ENCODE assay signal across 32 cellular contexts in the genomic region with DNA sequence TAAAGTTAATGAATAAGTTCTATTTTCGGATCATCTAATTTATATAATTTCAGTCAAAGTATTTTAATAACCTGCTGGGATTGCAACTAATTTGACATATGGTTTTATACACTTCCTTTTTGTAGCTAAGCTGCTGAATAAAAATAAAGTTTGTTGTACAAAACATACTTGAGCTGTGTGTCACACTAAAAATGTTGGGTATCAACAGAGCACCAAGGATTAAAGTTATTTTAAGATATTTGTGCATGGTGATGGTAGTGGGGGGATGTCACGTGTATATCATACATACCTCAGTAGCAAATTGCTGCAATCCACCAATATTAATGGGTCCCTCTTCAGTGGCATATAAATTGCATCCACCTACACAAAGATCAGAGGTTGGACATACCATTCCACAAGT.
"Had no signal": no experiment of that assay in that cellular context is flagged by ENCODE, and none has a peak within 500 bp of the region (broad histone marks: within the 10 kb centered on the region; RNA-seq: fewer than 3 reads in every experiment).

No MANE protein-coding gene starts in this region.

- H3K4me1 Mint-ChIP-seq: activated CD4-positive, alpha-beta T cell treated with anti-CD3 and anti-CD28 coated beads for 36 hours; brain; neural crest cell; stimulated activated effector memory CD8-positive, alpha-beta T cell treated with anti-CD3 and anti-CD28 coated beads, Interleukin-12 subunit alpha, Interleukin-12 subunit beta, amount 100 ng/mL, for 72 hours; stimulated activated naive CD8-positive, alpha-beta T cell treated with anti-CD3 and anti-CD28 coated beads, Interleukin-15, amount 100 ng/mL, for 72 hours; WTC11 had no signal

- H3K27ac Mint-ChIP-seq: activated CD4-positive, alpha-beta T cell treated with anti-CD3 and anti-CD28 coated beads for 36 hours; activated naive CD8-positive, alpha-beta T cell; activated T-cell treated with anti-CD3 and anti-CD28 coated beads, Interleukin-2, amount 50 U/mL, for 24 hours; activated T-helper 2 cell treated with anti-CD3 and anti-CD28 coated beads, Interferon-gamma antibody, Interleukin-2, Interleukin-4, amounts not matched to agents 10 μg/mL and 5 μg/mL and 100 μg/mL, durations not matched to agents 14 hours and 24 hours and 36 hours; brain; effector memory CD8-positive, alpha-beta T cell; naive thymus-derived CD4-positive, alpha-beta T cell; stimulated activated effector memory CD8-positive, alpha-beta T cell treated with anti-CD3 and anti-CD28 coated beads, Interleukin-12 subunit alpha, Interleukin-12 subunit beta, amount 100 ng/mL, for 72 hours; stimulated activated naive CD8-positive, alpha-beta T cell treated with anti-CD3 and anti-CD28 coated beads, Interleukin-15, amount 100 ng/mL, for 72 hours; T-helper 1 cell treated with Interleukin-12 subunit alpha and Interleukin-12 subunit beta and Interleukin-4 antibody, amounts not matched to agents 30 μg/mL and 1 μg/mL, for 36 hours; WTC11 had no signal

- H3K27me3 Mint-ChIP-seq: activated CD4-positive, alpha-beta T cell treated with anti-CD3 and anti-CD28 coated beads for 36 hours; activated naive CD8-positive, alpha-beta T cell; activated T-cell treated with anti-CD3 and anti-CD28 coated beads, Interleukin-2, amount 50 U/mL, for 24 hours; effector memory CD8-positive, alpha-beta T cell; naive thymus-derived CD4-positive, alpha-beta T cell; stimulated activated naive CD8-positive, alpha-beta T cell treated with anti-CD3 and anti-CD28 coated beads, Interleukin-15, amount 100 ng/mL, for 72 hours had no signal

- ATAC-seq: activated CD4-positive, alpha-beta T cell treated with anti-CD3 and anti-CD28 coated beads for 36 hours; effector memory CD8-positive, alpha-beta T cell; esophagus mucosa; heart right ventricle; left lung; naive thymus-derived CD4-positive, alpha-beta T cell; stimulated activated effector memory CD8-positive, alpha-beta T cell treated with anti-CD3 and anti-CD28 coated beads, Interleukin-12 subunit alpha, Interleukin-12 subunit beta, amount 100 ng/mL, for 72 hours; stimulated activated naive CD8-positive, alpha-beta T cell treated with anti-CD3 and anti-CD28 coated beads, Interleukin-15, amount 100 ng/mL, for 72 hours; WTC11 had no signal

- H3K27me3 ChIP-seq: heart right ventricle, left lung, ovary, right atrium auricular region, tibial artery had no signal

- H3K9me3 Mint-ChIP-seq: activated T-helper 2 cell treated with anti-CD3 and anti-CD28 coated beads, Interferon-gamma antibody, Interleukin-2, Interleukin-4, amounts not matched to agents 10 μg/mL and 5 μg/mL and 100 μg/mL, durations not matched to agents 14 hours and 24 hours and 36 hours; effector memory CD8-positive, alpha-beta T cell had no signal

- H3K4me3 ChIP-seq: heart right ventricle, left lung, lung, ovary, prostate gland, right atrium auricular region, tibial artery had no signal

- DNase-seq: activated CD4-positive, alpha-beta T cell treated with anti-CD3 and anti-CD28 coated beads for 36 hours; activated CD4-positive, alpha-beta T cell treated with anti-CD3 and anti-CD28 coated beads, Interleukin-2, amount 50 U/mL, for 4 hours; activated CD8-positive, alpha-beta memory T cell treated with anti-CD3 and anti-CD28 coated beads for 24 hours; activated CD8-positive, alpha-beta memory T cell treated with anti-CD3 and anti-CD28 coated beads, Interleukin-2, amount 50 U/mL, for 4 hours; activated naive CD4-positive, alpha-beta T cell; activated T-cell treated with anti-CD3 and anti-CD28 coated beads, Interleukin-2, amount 50 U/mL, for 24 hours; amniotic stem cell; caudate nucleus; effector memory CD8-positive, alpha-beta T cell; heart right ventricle; kidney glomerular epithelial cell; left lung; naive thymus-derived CD4-positive, alpha-beta T cell; ovary; stimulated activated CD4-positive, alpha-beta T cell treated with anti-CD3 and anti-CD28 coated beads, Interleukin-12 subunit alpha, Interleukin-12 subunit beta, amount 100 ng/mL, for 4 hours; stimulated activated CD4-positive, alpha-beta T cell treated with anti-CD3 and anti-CD28 coated beads, Interleukin-1b, Interleukin-23, amount 100 ng/mL, for 48 hours; stimulated activated naive CD8-positive, alpha-beta T cell treated with anti-CD3 and anti-CD28 coated beads, Interleukin-15, amount 100 ng/mL, for 72 hours; T1000; tibial artery had no signal

- H3K4me3 Mint-ChIP-seq: activated CD4-positive, alpha-beta T cell treated with anti-CD3 and anti-CD28 coated beads for 36 hours; activated naive CD8-positive, alpha-beta T cell; activated T-cell treated with anti-CD3 and anti-CD28 coated beads, Interleukin-2, amount 50 U/mL, for 24 hours; brain; effector memory CD8-positive, alpha-beta T cell; naive thymus-derived CD4-positive, alpha-beta T cell; neural crest cell; stimulated activated effector memory CD8-positive, alpha-beta T cell treated with anti-CD3 and anti-CD28 coated beads, Interleukin-12 subunit alpha, Interleukin-12 subunit beta, amount 100 ng/mL, for 72 hours; stimulated activated naive CD8-positive, alpha-beta T cell treated with anti-CD3 and anti-CD28 coated beads, Interleukin-15, amount 100 ng/mL, for 72 hours; T-helper 1 cell treated with Interleukin-12 subunit alpha and Interleukin-12 subunit beta and Interleukin-4 antibody, amounts not matched to agents 30 μg/mL and 1 μg/mL, for 36 hours; WTC11 had no signal

- H3K9me3 ChIP-seq: left lung, ovary, prostate gland, right atrium auricular region, tibial artery had no signal

- H3K27ac ChIP-seq: heart right ventricle, left lung, ovary, prostate gland, right atrium auricular region, tibial artery had no signal

- H3K36me3 ChIP-seq: ovary, prostate gland, right atrium auricular region, tibial artery had no signal

- H3K36me3 Mint-ChIP-seq: WTC11 had no signal

- H3K4me1 ChIP-seq: heart right ventricle, left lung, prostate gland, right atrium auricular region had no signal

- FAIRE-seq: colon, endothelial cell of umbilical vein had no signal
